ENCODE assay signal across 1 cellular context in the genomic region with DNA sequence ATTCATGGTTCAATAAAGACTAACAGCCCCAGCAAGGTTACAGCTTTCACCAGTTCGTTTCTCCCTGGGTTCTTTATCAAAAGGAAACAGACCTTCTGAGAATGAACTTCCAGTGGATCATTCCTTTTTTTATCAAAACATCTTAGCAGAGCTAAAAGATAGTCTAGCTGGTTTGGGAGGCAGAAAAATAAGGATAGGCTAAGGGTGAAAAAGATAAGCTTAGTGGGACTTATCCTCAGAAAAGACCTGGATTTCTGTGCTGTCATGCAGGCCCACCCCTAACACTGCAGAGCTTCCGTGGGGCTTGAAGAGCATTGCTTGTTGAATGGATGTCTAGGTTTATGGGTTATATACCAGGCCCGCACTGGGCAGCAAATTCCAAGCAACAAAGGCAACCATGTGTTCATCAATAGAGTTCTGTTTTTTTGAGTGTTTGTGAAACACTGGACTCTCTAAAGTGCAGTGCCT.
TF ChIP-seq lines count a peak whose summit lies in the region.

No MANE protein-coding gene starts in this region.

TF ChIP-seq in K562, 482 proteins besides CTCF, POLR2A, EP300 and RAD21 (continued from another document and continues in another):
- TF ChIP-seq, protein P1, sequence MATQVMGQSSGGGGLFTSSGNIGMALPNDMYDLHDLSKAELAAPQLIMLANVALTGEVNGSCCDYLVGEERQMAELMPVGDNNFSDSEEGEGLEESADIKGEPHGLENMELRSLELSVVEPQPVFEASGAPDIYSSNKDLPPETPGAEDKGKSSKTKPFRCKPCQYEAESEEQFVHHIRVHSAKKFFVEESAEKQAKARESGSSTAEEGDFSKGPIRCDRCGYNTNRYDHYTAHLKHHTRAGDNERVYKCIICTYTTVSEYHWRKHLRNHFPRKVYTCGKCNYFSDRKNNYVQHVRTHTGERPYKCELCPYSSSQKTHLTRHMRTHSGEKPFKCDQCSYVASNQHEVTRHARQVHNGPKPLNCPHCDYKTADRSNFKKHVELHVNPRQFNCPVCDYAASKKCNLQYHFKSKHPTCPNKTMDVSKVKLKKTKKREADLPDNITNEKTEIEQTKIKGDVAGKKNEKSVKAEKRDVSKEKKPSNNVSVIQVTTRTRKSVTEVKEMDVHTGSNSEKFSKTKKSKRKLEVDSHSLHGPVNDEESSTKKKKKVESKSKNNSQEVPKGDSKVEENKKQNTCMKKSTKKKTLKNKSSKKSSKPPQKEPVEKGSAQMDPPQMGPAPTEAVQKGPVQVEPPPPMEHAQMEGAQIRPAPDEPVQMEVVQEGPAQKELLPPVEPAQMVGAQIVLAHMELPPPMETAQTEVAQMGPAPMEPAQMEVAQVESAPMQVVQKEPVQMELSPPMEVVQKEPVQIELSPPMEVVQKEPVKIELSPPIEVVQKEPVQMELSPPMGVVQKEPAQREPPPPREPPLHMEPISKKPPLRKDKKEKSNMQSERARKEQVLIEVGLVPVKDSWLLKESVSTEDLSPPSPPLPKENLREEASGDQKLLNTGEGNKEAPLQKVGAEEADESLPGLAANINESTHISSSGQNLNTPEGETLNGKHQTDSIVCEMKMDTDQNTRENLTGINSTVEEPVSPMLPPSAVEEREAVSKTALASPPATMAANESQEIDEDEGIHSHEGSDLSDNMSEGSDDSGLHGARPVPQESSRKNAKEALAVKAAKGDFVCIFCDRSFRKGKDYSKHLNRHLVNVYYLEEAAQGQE (CRISPR knock-in tag; IDR thresholded peaks at IDR 0.05; ENCODE audit: low read depth), result no peak
- TF ChIP-seq ZKSCAN1 (IDR thresholded peaks at IDR 0.05; ENCODE audit: low read depth, low read length), result peak; percentile 70; the same call in 1 of the 2 replicates
- no peak for TF ChIP-seq XRCC5 (IDR thresholded peaks at IDR 0.05; ENCODE audit: low read depth, low read length)
- TF ChIP-seq MXD1 (CRISPR knock-in tag; IDR thresholded peaks at IDR 0.05; ENCODE audit: borderline replicate concordance, poor library complexity, severe bottlenecking), result no peak
- TF ChIP-seq GTF2E2 (tag; IDR thresholded peaks at IDR 0.05), result 0 out of 2 replicates have a peak, but pooled peaks have one; percentile 56
- TF ChIP-seq ASH1L (IDR thresholded peaks at IDR 0.05; ENCODE audit: borderline replicate concordance, low read depth, partially characterized antibody), result no peak
- TF ChIP-seq KLF1 (tag; IDR thresholded peaks at IDR 0.05), result no peak
- TF ChIP-seq NBN (IDR thresholded peaks at IDR 0.05; ENCODE audit: low read depth), result peak; percentile 46; the same call in 1 of the 2 replicates
- no peak for TF ChIP-seq IRF9 (tag; IDR thresholded peaks at IDR 0.05)
- 0 out of 4 replicates have a peak, but pooled peaks of 1 of the 2 experiments have one; percentile 58 for TF ChIP-seq ETV6 (IDR thresholded peaks at IDR 0.05; ENCODE audit: borderline replicate concordance in 1 of 2, low read depth in 2 of 2, low read length in 1 of 2)
- no peak for TF ChIP-seq ETV6 (CRISPR knock-in tag; IDR thresholded peaks at IDR 0.05; ENCODE audit: borderline replicate concordance)
- no peak for TF ChIP-seq PATZ1 (CRISPR knock-in tag; IDR thresholded peaks at IDR 0.05; ENCODE audit: borderline replicate concordance)
- TF ChIP-seq ZNF445 (CRISPR knock-in tag; IDR thresholded peaks at IDR 0.05; ENCODE audit: low read depth), result no peak
- TF ChIP-seq SAP30 (IDR thresholded peaks at IDR 0.05; ENCODE audit: borderline replicate concordance, insufficient read depth, low read depth, low read length, poor library complexity, severe bottlenecking), result no peak
- TF ChIP-seq ZNF766 (CRISPR knock-in tag; conservative IDR thresholded peaks at IDR 0.05), result 0 out of 2 replicates have a peak, but pooled peaks have one; percentile 61
- TF ChIP-seq, protein P2, sequence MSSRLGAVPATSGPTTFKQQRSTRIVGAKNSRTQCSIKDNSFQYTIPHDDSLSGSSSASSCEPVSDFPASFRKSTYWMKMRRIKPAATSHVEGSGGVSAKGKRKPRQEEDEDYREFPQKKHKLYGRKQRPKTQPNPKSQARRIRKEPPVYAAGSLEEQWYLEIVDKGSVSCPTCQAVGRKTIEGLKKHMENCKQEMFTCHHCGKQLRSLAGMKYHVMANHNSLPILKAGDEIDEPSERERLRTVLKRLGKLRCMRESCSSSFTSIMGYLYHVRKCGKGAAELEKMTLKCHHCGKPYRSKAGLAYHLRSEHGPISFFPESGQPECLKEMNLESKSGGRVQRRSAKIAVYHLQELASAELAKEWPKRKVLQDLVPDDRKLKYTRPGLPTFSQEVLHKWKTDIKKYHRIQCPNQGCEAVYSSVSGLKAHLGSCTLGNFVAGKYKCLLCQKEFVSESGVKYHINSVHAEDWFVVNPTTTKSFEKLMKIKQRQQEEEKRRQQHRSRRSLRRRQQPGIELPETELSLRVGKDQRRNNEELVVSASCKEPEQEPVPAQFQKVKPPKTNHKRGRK (tag; IDR thresholded peaks at IDR 0.05), result no peak
- no peak; the same call in 1 of the 2 replicates for TF ChIP-seq GABPA (tag; conservative IDR thresholded peaks at IDR 0.05; ENCODE audit: low read depth)
- TF ChIP-seq PTTG1 (tag; IDR thresholded peaks at IDR 0.05; ENCODE audit: low read depth), result no peak
- no peak for TF ChIP-seq ZNF561 (CRISPR knock-in tag; conservative IDR thresholded peaks at IDR 0.05)
- TF ChIP-seq PYGO2 (tag; IDR thresholded peaks at IDR 0.05), result no peak; the same call in 1 of the 2 replicates
- TF ChIP-seq, protein P3, sequence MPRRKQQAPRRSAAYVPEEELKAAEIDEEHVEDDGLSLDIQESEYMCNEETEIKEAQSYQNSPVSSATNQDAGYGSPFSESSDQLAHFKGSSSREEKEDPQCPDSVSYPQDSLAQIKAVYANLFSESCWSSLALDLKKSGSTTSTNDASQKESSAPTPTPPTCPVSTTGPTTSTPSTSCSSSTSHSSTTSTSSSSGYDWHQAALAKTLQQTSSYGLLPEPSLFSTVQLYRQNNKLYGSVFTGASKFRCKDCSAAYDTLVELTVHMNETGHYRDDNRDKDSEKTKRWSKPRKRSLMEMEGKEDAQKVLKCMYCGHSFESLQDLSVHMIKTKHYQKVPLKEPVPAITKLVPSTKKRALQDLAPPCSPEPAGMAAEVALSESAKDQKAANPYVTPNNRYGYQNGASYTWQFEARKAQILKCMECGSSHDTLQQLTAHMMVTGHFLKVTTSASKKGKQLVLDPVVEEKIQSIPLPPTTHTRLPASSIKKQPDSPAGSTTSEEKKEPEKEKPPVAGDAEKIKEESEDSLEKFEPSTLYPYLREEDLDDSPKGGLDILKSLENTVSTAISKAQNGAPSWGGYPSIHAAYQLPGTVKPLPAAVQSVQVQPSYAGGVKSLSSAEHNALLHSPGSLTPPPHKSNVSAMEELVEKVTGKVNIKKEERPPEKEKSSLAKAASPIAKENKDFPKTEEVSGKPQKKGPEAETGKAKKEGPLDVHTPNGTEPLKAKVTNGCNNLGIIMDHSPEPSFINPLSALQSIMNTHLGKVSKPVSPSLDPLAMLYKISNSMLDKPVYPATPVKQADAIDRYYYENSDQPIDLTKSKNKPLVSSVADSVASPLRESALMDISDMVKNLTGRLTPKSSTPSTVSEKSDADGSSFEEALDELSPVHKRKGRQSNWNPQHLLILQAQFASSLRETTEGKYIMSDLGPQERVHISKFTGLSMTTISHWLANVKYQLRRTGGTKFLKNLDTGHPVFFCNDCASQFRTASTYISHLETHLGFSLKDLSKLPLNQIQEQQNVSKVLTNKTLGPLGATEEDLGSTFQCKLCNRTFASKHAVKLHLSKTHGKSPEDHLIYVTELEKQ (CRISPR knock-in tag; IDR thresholded peaks at IDR 0.05), result no peak
- peak; percentile 68; the same call in 1 of the 2 replicates for TF ChIP-seq FOXM1 (IDR thresholded peaks at IDR 0.05; ENCODE audit: low read depth)
- no peak for TF ChIP-seq FOXM1 (CRISPR knock-in tag; IDR thresholded peaks at IDR 0.05; ENCODE audit: low read depth)
- no peak for TF ChIP-seq MCM2 (IDR thresholded peaks at IDR 0.05; ENCODE audit: low read depth)
- no peak for TF ChIP-seq RERE (CRISPR knock-in tag; IDR thresholded peaks at IDR 0.05; ENCODE audit: borderline replicate concordance)
- no peak for TF ChIP-seq TFE3 (CRISPR knock-in tag; IDR thresholded peaks at IDR 0.05)
- no peak for TF ChIP-seq NUFIP1 (IDR thresholded peaks at IDR 0.05; ENCODE audit: partially characterized antibody)
- TF ChIP-seq GATA2 (CRISPR knock-in tag; IDR thresholded peaks at IDR 0.05), result peak; percentile 68; the same call in 1 of the 2 replicates
- no peak for TF ChIP-seq ZZZ3 (IDR thresholded peaks at IDR 0.05)
- TF ChIP-seq, protein P4, sequence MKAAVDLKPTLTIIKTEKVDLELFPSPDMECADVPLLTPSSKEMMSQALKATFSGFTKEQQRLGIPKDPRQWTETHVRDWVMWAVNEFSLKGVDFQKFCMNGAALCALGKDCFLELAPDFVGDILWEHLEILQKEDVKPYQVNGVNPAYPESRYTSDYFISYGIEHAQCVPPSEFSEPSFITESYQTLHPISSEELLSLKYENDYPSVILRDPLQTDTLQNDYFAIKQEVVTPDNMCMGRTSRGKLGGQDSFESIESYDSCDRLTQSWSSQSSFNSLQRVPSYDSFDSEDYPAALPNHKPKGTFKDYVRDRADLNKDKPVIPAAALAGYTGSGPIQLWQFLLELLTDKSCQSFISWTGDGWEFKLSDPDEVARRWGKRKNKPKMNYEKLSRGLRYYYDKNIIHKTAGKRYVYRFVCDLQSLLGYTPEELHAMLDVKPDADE (conservative IDR thresholded peaks at IDR 0.05; ENCODE audit: control insufficient read depth, low read depth, low read length), result no peak
- no peak for TF ChIP-seq JUNB (CRISPR knock-in tag; conservative IDR thresholded peaks at IDR 0.05)
- no peak for TF ChIP-seq ZNF239 (CRISPR knock-in tag; IDR thresholded peaks at IDR 0.05)
- TF ChIP-seq TSC22D4 (tag; IDR thresholded peaks at IDR 0.05), result no peak
- TF ChIP-seq ZFP30 (CRISPR knock-in tag; IDR thresholded peaks at IDR 0.05; ENCODE audit: borderline replicate concordance), result no peak
- no peak for TF ChIP-seq TAF7 (tag; IDR thresholded peaks at IDR 0.05)
